1 cellular context compared by ENCODE assay signal in genomic region chr11:117315285-117316196, GRCh38.
TF ChIP-seq lines count a peak whose summit lies in the region.

No MANE protein-coding gene starts in this region.

TF ChIP-seq in K562, 482 proteins besides CTCF, POLR2A, EP300 and RAD21:
- TF ChIP-seq ERF (CRISPR knock-in tag; IDR thresholded peaks at IDR 0.05): no peak
- TF ChIP-seq SLC30A9 (CRISPR knock-in tag; IDR thresholded peaks at IDR 0.05): no peak
- peak; percentile 26; the same call in 1 of the 2 replicates for TF ChIP-seq TFE3 (CRISPR knock-in tag; IDR thresholded peaks at IDR 0.05)
- peak; percentile 59 for TF ChIP-seq USF1 (CRISPR knock-in tag; IDR thresholded peaks at IDR 0.05)
